8 cellular contexts compared by ENCODE assay signal in the genomic region with DNA sequence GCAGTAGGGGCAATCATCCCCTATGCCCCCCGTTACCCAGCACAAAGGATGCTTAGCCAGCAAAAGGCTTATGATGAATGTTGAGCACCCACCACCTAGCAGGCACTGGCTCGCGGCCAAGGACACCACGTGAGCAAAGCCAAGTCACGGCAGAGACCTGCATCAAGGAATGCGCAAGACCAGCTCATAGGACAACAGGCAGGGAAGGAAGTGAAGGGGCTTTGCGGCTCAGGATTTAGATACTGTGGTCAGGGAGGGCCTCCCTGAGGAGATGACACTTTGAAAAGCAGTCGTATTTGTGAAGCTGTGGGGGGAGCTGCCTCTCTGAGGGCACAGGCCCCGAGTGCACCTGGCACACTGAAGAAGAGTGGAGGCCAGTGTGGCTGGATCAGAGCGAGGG. TPM values are rescaled to one million over a fixed set of nuclear protein-coding genes. Genes with fewer than 3 reads are reported as not detected.
DNase-seq lines count a peak whose midpoint lies in the region; ATAC-seq and TF ChIP-seq lines count a peak whose summit lies in the region.

No MANE protein-coding gene starts in this region.

- H3K36me3 ChIP-seq in ascending aorta: peaks cover 0 to 10% of the 10 kb centered on the region in 2 donors
- H3K36me3 ChIP-seq in right lobe of liver: no peaks in the 10 kb centered on the region
- no peaks in the 10 kb centered on the region for H3K36me3 ChIP-seq in thyroid gland

- no peak for TF ChIP-seq POLR2A in right lobe of liver (IDR thresholded peaks at IDR 0.05)
- TF ChIP-seq POLR2A in thyroid gland (IDR thresholded peaks at IDR 0.05): no peak
- no peak for TF ChIP-seq POLR2A in GM18505 (IDR thresholded peaks at IDR 0.05; ENCODE audit: borderline replicate concordance, extremely low read depth, insufficient read depth, insufficient read length)

- 37% methylated on average over 9 of the region's 10 CpGs for WGBS in right lobe of liver (ENCODE audit: insufficient coverage, low coverage, low lambda C conversion rate, missing lambda C conversion rate)
- 37 to 49% methylated on average over 9 to 10 of the region's 10 CpGs for WGBS in thyroid gland, 2 donors

- H3K27ac ChIP-seq in ascending aorta (peak overlapping the region; percentile 32 to 72), right lobe of liver (peak overlapping the region; percentile 29 to 46 (median 43)), thyroid gland (peak overlapping the region in 2 of 3 donors; percentile 25 to 28)

- intact Hi-C loops in ascending aorta (cut with DNase I) (no loop called here), right lobe of liver (cut with DNase I) (no loop called here), thyroid gland (cut with DNase I) (no loop called here)

- TF ChIP-seq CTCF in ascending aorta (IDR thresholded peaks at IDR 0.05) (no peak), right lobe of liver (IDR thresholded peaks at IDR 0.05) (no peak), thyroid gland (IDR thresholded peaks at IDR 0.05) (no peak)

- ATAC-seq in SK-N-SH treated with all-trans-retinoic acid at 6 μM for 48 hours (peak; percentile 7), right lobe of liver (no peak), GM18505 (IDR thresholded peaks at IDR 0.05; ENCODE audit: unreplicated experiment) (no peak), HG02981 (IDR thresholded peaks at IDR 0.05; ENCODE audit: unreplicated experiment) (no peak)

- H3K4me1 ChIP-seq in ascending aorta (peaks cover 7 to 17% of the 10 kb centered on the region in 2 donors), right lobe of liver (peaks cover 0 to 25% (median 9%) of the 10 kb centered on the region in 4 donors), thyroid gland (peaks cover 23 to 86% of the 10 kb centered on the region in 2 donors)

- no peaks in the 10 kb centered on the region for H3K9me3 ChIP-seq in ascending aorta
- H3K9me3 ChIP-seq in right lobe of liver: no peaks in the 10 kb centered on the region
- H3K9me3 ChIP-seq in thyroid gland: no peaks in the 10 kb centered on the region

- DNase-seq in NCI-H2029 (lab: John Stamatoyannopoulos, UW) (peak; percentile 44), NCI-H2029 treated with DMSO at 0.1 percent for 48 hours (lab: John Stamatoyannopoulos, UW) (no peak), ascending aorta (ENCODE audit: low spot score in 2 of 2) (no peak), right lobe of liver (no peak), thyroid gland (peak; percentile 52 to 66)

- H3K27me3 ChIP-seq in ascending aorta: no peaks in the 10 kb centered on the region
- H3K27me3 ChIP-seq in right lobe of liver: no peaks in the 10 kb centered on the region
- no peaks in the 10 kb centered on the region for H3K27me3 ChIP-seq in thyroid gland

- H3K4me3 ChIP-seq in ascending aorta (no peak overlapping the region), right lobe of liver (no peak overlapping the region), thyroid gland (replicated peaks in 1 of 3) (no peak overlapping the region)

TF ChIP-seq in SK-N-SH treated with all-trans-retinoic acid at 6 μM for 48 hours, 23 proteins besides CTCF, POLR2A, EP300 and RAD21:
- no peak for TF ChIP-seq ISL1 (CRISPR knock-in tag; IDR thresholded peaks at IDR 0.05)
- TF ChIP-seq ARNTL (CRISPR knock-in tag; IDR thresholded peaks at IDR 0.05; ENCODE audit: borderline replicate concordance, low read depth): no peak
- no peak for TF ChIP-seq ZFP30 (CRISPR knock-in tag; IDR thresholded peaks at IDR 0.05)

RNA-seq across cellular contexts. Expression of gene SH2B3, which starts 32.8 kb away (rescaled TPM):
- 124 TPM for total RNA-seq in ascending aorta
- total RNA-seq in right lobe of liver: 10 to 100 TPM in 5 of 6 experiments, 1 to 10 TPM in 1; 6.7 to 43.5 (median 17.0) TPM
- 10 to 100 TPM; 14.1 to 36.5 (median 25.6) TPM for total RNA-seq in thyroid gland

Comparison
In these comparisons a context has a peak if more than half of its experiments do, and no peak if none do; other contexts are left out.
1. DNase-seq: peak in NCI-H2029 (single experiment) and thyroid gland (2 of 2); none in NCI-H2029 treated with DMSO at 0.1 percent for 48 hours (single experiment), ascending aorta (0 of 2) and right lobe of liver (0 of 3).
2. Peak in every context shown above with its lines, with median percentiles within 50 percentile points of each other: H3K27ac ChIP-seq.